Comparison of ENCODE assay signal across 14 cellular contexts in the genomic region with DNA sequence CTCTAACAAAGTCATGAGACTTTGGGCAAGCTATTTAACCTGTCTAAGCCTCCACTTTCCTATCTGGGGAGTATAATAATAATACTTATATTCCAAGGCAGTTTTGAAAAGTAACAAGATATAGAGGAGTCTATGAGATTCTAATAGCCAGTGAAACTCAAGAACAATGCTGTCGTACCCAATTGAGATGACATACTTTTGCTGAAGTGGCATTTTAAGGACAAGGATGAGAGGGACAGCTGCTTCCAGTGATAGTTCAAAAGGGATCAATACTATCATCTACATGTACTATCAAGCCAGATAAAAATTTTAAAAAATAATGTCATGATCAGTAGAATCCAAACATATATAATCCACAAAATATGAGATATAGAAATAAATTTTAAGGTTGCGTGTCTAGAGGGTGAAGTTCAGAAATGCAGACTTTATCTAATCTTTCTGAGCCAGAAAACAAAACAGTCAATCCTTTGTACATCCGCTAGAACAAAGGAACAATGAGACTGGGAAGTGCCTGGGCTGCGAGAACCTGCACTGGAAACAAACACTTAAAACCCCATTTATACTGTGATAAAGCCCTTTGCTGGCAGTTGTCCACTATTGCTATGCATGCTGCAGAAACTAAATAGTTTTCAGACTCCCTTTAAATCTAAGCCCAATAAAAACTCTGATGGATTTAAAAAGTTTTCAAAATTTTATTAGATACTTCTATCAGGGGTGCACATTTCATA. TPM values are rescaled to one million over a fixed set of nuclear protein-coding genes. Genes with fewer than 3 reads are reported as not detected.
DNase-seq lines count a peak whose midpoint lies in the region; ATAC-seq, FAIRE-seq and TF ChIP-seq lines count a peak whose summit lies in the region.
"Had no signal": no experiment of that assay in that cellular context is flagged by ENCODE, and none has a peak within 500 bp of the region (broad histone marks: within the 10 kb centered on the region; RNA-seq: fewer than 3 reads in every experiment).

No MANE protein-coding gene starts in this region.

- in situ Hi-C loops in HepG2 (cut with HindIII; ENCODE audit: extremely low pct_ligation_motif_present, low pct_unique_long_range_greater_than_20kb) = no loop called here

- H4K20me1 ChIP-seq in HepG2 (ENCODE audit: insufficient read depth, low read length) = no peaks in the 10 kb centered on the region

- no peak for TF ChIP-seq CTCF in body of pancreas (IDR thresholded peaks at IDR 0.05)
- no peak for TF ChIP-seq CTCF in HepG2 (CRISPR knock-in tag; IDR thresholded peaks at IDR 0.05)

- no peak overlapping the region for H3K9ac ChIP-seq in HepG2 (ENCODE audit: insufficient read depth, low read depth, low read length)

- ATAC-seq in body of pancreas = peak; percentile 53
- no peak for ATAC-seq in HepG2
- ATAC-seq in GM18861 (IDR thresholded peaks at IDR 0.05; ENCODE audit: unreplicated experiment) = no peak
- ATAC-seq: activated CD8-positive, alpha-beta memory T cell treated with anti-CD3 and anti-CD28 coated beads, Interleukin-2, amount 10 ng/mL, durations not matched to agents 7 days and 5 days; upper lobe of right lung had no signal

- no peak for FAIRE-seq in HepG2 (lab: Jason Lieb, UNC)

- BruUV-seq in HepG2 (replicated peaks; lab: Mats Ljungman, UMichigan) = no TSS peak

- no peak overlapping the region for H3K27ac ChIP-seq in body of pancreas
- H3K27ac ChIP-seq in HepG2 (ENCODE audit: extremely low read length, insufficient read depth, low read length) = no peak overlapping the region
- H3K27ac ChIP-seq: ovary, upper lobe of right lung, WERI-Rb-1 had no signal

- POLR2A ChIA-PET in HepG2 (lab: Yijun Ruan, JAX) = no interaction called here

- H3K4me1 ChIP-seq in body of pancreas (no peaks in the 10 kb centered on the region), HepG2 (ENCODE audit: insufficient read depth, low read length) (no peaks in the 10 kb centered on the region)
- H3K4me1 ChIP-seq: upper lobe of right lung had no signal

- H3K79me2 ChIP-seq in HepG2 (ENCODE audit: insufficient read depth, low read length) = no peaks in the 10 kb centered on the region

- H3K4me3 ChIP-seq in body of pancreas (no peak overlapping the region), HepG2 (replicated peaks in 1 of 3; ENCODE audit: insufficient read depth in 1 of 3, low read depth in 2 of 3, low read length in 3 of 3) (no peak overlapping the region)
- H3K4me3 ChIP-seq: ovary, upper lobe of right lung had no signal

- CTCF ChIA-PET in HepG2 (lab: Yijun Ruan, JAX; ENCODE audit: low intra/inter-chr PET ratio, low total read pairs) = no interaction called here

- DNase-seq in COLO668 (lab: John Stamatoyannopoulos, UW; ENCODE audit: unreplicated experiment) (peak; percentile 42), NCI-H2029 (lab: John Stamatoyannopoulos, UW) (peak; percentile 84), body of pancreas (peak in 2 of 4 donors; percentile 12), HepG2 (ENCODE audit: low spot score) (no peak), NCI-H446 (lab: John Stamatoyannopoulos, UW) (no peak), iPS-NIHi11 (ENCODE audit: low spot score) (no peak), germinal center (ENCODE audit: low spot score) (no peak)
- DNase-seq: activated CD8-positive, alpha-beta memory T cell treated with anti-CD3 and anti-CD28 coated beads, Interleukin-2, amount 10 ng/mL, durations not matched to agents 7 days and 5 days; activated naive CD4-positive, alpha-beta T cell treated with anti-CD3 and anti-CD28 coated beads, Interleukin-2, amount 10 ng/mL, durations not matched to agents 7 days and 5 days; cerebellar nuclear complex; ovary; upper lobe of right lung; WERI-Rb-1 had no signal

- H3K27me3 ChIP-seq in body of pancreas (no peaks in the 10 kb centered on the region), HepG2 (ENCODE audit: control insufficient read depth in 1 of 2, insufficient read depth in 2 of 2, low read length in 2 of 2) (no peaks in the 10 kb centered on the region)
- H3K27me3 ChIP-seq: ovary had no signal

- 11 to 21% methylated on average over 4 of the region's 4 CpGs for WGBS in body of pancreas, 2 donors
- WGBS in HepG2 (ENCODE audit: low lambda C conversion rate) = 9% methylated on average over 4 of the region's 4 CpGs

- TF ChIP-seq EP300 in HepG2 (IDR thresholded peaks at IDR 0.05; ENCODE audit: low read depth in 2 of 2, low read length in 2 of 2) (no peak), HepG2 (CRISPR knock-in tag; IDR thresholded peaks at IDR 0.05; ENCODE audit: borderline replicate concordance) (no peak)

- H3K9me3 ChIP-seq in body of pancreas (no peaks in the 10 kb centered on the region), HepG2 (ENCODE audit: low read length) (no peaks in the 10 kb centered on the region)
- H3K9me3 ChIP-seq: ovary, upper lobe of right lung had no signal

- TF ChIP-seq POLR2A in body of pancreas (IDR thresholded peaks at IDR 0.05) = no peak
- no peak for TF ChIP-seq POLR2A in HepG2 (IDR thresholded peaks at IDR 0.05; ENCODE audit: insufficient read depth in 1 of 2, low read depth in 2 of 2, low read length in 2 of 2)

- H3K4me2 ChIP-seq in HepG2 (ENCODE audit: low read depth, low read length) = no peak overlapping the region

- TF ChIP-seq RAD21 in HepG2 (CRISPR knock-in tag; IDR thresholded peaks at IDR 0.05) = no peak

- H2AFZ ChIP-seq in HepG2 (ENCODE audit: low read length) = no peak overlapping the region

- intact Hi-C loops in body of pancreas (cut with DNase I) = no loop called here
- intact Hi-C loops in HepG2 (cut with micrococcal nuclease; ENCODE audit: unreplicated experiment) = no loop called here

- H3K36me3 ChIP-seq in body of pancreas (replicated peaks in 1 of 2; ENCODE audit: insufficient read depth in 1 of 2, low read depth in 2 of 2) = no peaks in the 10 kb centered on the region
- H3K36me3 ChIP-seq in HepG2 (replicated peaks in 1 of 2; ENCODE audit: control insufficient read depth in 1 of 2, insufficient read depth in 2 of 2, low read length in 2 of 2) = no peaks in the 10 kb centered on the region
- H3K36me3 ChIP-seq: ovary, WERI-Rb-1 had no signal

TF ChIP-seq in HepG2, 621 proteins besides CTCF, POLR2A, EP300 and RAD21 (continues in another document):
- TF ChIP-seq SOX13 (IDR thresholded peaks at IDR 0.05) (no peak), SOX13 (CRISPR knock-in tag; conservative IDR thresholded peaks at IDR 0.05 in 1 of 2, IDR thresholded peaks at IDR 0.05 in 1 of 2) (0 out of 4 replicates have a peak, but pooled peaks of 1 of the 2 experiments have one; percentile 35), ZNF501 (CRISPR knock-in tag; IDR thresholded peaks at IDR 0.05) (no peak), SP4 (CRISPR knock-in tag; IDR thresholded peaks at IDR 0.05) (no peak), ZNF879 (CRISPR knock-in tag; IDR thresholded peaks at IDR 0.05) (no peak), MAFK (conservative IDR thresholded peaks at IDR 0.05 in 1 of 2, IDR thresholded peaks at IDR 0.05 in 1 of 2; ENCODE audit: low read length in 2 of 2) (peak; percentile 50 to 78; a peak in 3 of 4 replicates), HHEX (CRISPR knock-in tag; IDR thresholded peaks at IDR 0.05) (no peak), HNF4A (CRISPR knock-in tag; IDR thresholded peaks at IDR 0.05) (no peak), PHF8 (CRISPR knock-in tag; IDR thresholded peaks at IDR 0.05) (no peak), MAFF (IDR thresholded peaks at IDR 0.05; ENCODE audit: low read depth, low read length) (peak; percentile 66)
- TF ChIP-seq, protein P1, sequence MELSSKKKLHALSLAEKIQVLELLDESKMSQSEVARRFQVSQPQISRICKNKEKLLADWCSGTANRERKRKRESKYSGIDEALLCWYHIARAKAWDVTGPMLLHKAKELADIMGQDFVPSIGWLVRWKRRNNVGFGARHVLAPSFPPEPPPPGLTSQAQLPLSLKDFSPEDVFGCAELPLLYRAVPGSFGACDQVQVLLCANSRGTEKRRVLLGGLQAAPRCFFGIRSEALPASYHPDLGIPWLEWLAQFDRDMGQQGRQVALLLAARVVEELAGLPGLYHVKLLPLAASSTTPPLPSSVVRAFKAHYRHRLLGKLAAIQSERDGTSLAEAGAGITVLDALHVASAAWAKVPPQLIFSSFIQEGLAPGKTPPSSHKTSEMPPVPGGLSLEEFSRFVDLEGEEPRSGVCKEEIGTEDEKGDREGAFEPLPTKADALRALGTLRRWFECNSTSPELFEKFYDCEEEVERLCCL (CRISPR knock-in tag; IDR thresholded peaks at IDR 0.05; ENCODE audit: borderline replicate concordance) = no peak

RNA-seq across cellular contexts. Expression of a gene that starts 38.6 kb away (rescaled TPM):
- 1 to 10 TPM; 4.9 to 9.9 TPM for total RNA-seq in body of pancreas
- 0.02 TPM in 1 of 2 replicates, not detected in the other for total RNA-seq in HepG2 (2016; rRNA removed; fragmentation: Illumina TruSeq; extraction: Trizol)
- not detected in 2 replicates for total RNA-seq in HepG2 (2016; cell fraction: cytosol; rRNA removed; fragmentation: Illumina TruSeq; extraction: Trizol; ENCODE audit: low read depth)
- total RNA-seq in HepG2 (2016; cell fraction: insoluble cytoplasmic fraction; rRNA removed; fragmentation: Illumina TruSeq; extraction: Trizol) = under 0.01 TPM in 1 of 2 replicates, not detected in the other
- not detected in 2 replicates for total RNA-seq in HepG2 (2016; cell fraction: membrane; rRNA removed; fragmentation: Illumina TruSeq; extraction: Trizol)
- not detected in 2 replicates for total RNA-seq in HepG2 (2016; cell fraction: nucleus; rRNA removed; fragmentation: Illumina TruSeq; extraction: Trizol)
- 0.05 and 0.07 TPM in 2 replicates for polyA plus RNA-seq in HepG2 (2011; rRNA removed)
- polyA plus RNA-seq in HepG2 (2011; cell fraction: cytosol; rRNA removed) = 0.03 and 0.04 TPM in 2 replicates
- 0.05 and 0.12 TPM in 2 replicates for polyA plus RNA-seq in HepG2 (2011; cell fraction: nucleus; rRNA removed)
- polyA plus RNA-seq in HepG2 (2012) = 0.16 and 0.24 TPM in 2 replicates
- polyA plus RNA-seq in HepG2 (2016; cell fraction: cytosol; fragmentation: Illumina TruSeq; extraction: Trizol; ENCODE audit: low read depth) = not detected in 2 replicates
- polyA plus RNA-seq in HepG2 (2016; cell fraction: insoluble cytoplasmic fraction; fragmentation: Illumina TruSeq; extraction: Trizol; ENCODE audit: low read depth) = 0.02 TPM in 1 of 2 replicates, not detected in the other
- polyA plus RNA-seq in HepG2 (2016; cell fraction: membrane; fragmentation: Illumina TruSeq; extraction: Trizol; ENCODE audit: low read depth) = not detected in 2 replicates
- polyA plus RNA-seq in HepG2 (2016; cell fraction: nucleus; fragmentation: Illumina TruSeq; extraction: Trizol; ENCODE audit: insufficient read depth, low read depth) = not detected in 2 replicates
- 0.24 and 2.9 TPM in 2 replicates for polyA minus RNA-seq in HepG2 (2011; rRNA and poly(A)+ RNA removed; ENCODE audit: low replicate concordance)
- 0.10 TPM in 1 of 2 replicates, not detected in the other for polyA minus RNA-seq in HepG2 (2011; cell fraction: cytosol; rRNA and poly(A)+ RNA removed)
- polyA minus RNA-seq in HepG2 (2011; cell fraction: nucleus; rRNA and poly(A)+ RNA removed) = 0.39 and 0.75 TPM in 2 replicates
- total RNA-seq: activated CD8-positive, alpha-beta memory T cell treated with anti-CD3 and anti-CD28 coated beads, Interleukin-2, amount 10 ng/mL, durations not matched to agents 7 days and 5 days had no signal

Comparison
In these comparisons a context has a peak if more than half of its experiments do, and no peak if none do; other contexts are left out.
1. DNase-seq: peak in COLO668 (single experiment) and NCI-H2029 (single experiment); none in HepG2 (single experiment), NCI-H446 (0 of 2), iPS-NIHi11 (single experiment) and germinal center (single experiment).